24 cellular contexts compared by ENCODE assay signal in genomic region chr18:52569492-52569891, GRCh38.
"Had no signal": no experiment of that assay in that cellular context is flagged by ENCODE, and none has a peak within 500 bp of the region (broad histone marks: within the 10 kb centered on the region; RNA-seq: fewer than 3 reads in every experiment).

No MANE protein-coding gene starts in this region.

- H3K9me3 ChIP-seq: mucosa of descending colon, pancreas, psoas muscle, tibial artery had no signal

- H3K27me3 ChIP-seq: pancreas, tibial artery had no signal

- H3K9me3 Mint-ChIP-seq: activated naive CD8-positive, alpha-beta T cell treated with anti-CD3 and anti-CD28 coated beads for 36 hours; nephron progenitor cell; T-cell had no signal

- H3K27ac Mint-ChIP-seq: activated naive CD8-positive, alpha-beta T cell treated with anti-CD3 and anti-CD28 coated beads for 36 hours; brain; memory B cell; nephron progenitor cell; T-cell; T-helper 2 cell treated with Interferon-gamma antibody and Interleukin-4, amounts not matched to agents 5 μg/mL and 100 μg/mL, for 36 hours had no signal

- ATAC-seq: mucosa of descending colon; pancreas; psoas muscle; right cardiac atrium; stimulated activated naive CD8-positive, alpha-beta T cell treated with anti-CD3 and anti-CD28 coated beads, Interleukin-15, Interleukin-2, amounts not matched to agents 100 U/mL and 50 U/mL, for 24 hours; T-cell had no signal

- FAIRE-seq: frontal cortex, islet of Langerhans, pancreas had no signal

- H3K4me3 ChIP-seq: mucosa of descending colon, pancreas, psoas muscle, tibial artery had no signal

- H3K4me1 Mint-ChIP-seq: activated naive CD8-positive, alpha-beta T cell treated with anti-CD3 and anti-CD28 coated beads for 36 hours; memory B cell; nephron progenitor cell; T-cell had no signal

- DNase-seq: activated CD4-positive, alpha-beta T cell treated with anti-CD3 and anti-CD28 coated beads, Interleukin-2, amount 50 U/mL, for 4 hours; activated CD8-positive, alpha-beta memory T cell treated with anti-CD3 and anti-CD28 coated beads, Interleukin-2, amount 50 U/mL, for 48 hours; activated naive CD4-positive, alpha-beta T cell treated with Interleukin-2 at 50 U/mL for 16 hours; activated naive CD8-positive, alpha-beta T cell treated with anti-CD3 and anti-CD28 coated beads for 36 hours; activated T-cell treated with anti-CD3 and anti-CD28 coated beads, Interleukin-2, amount 50 U/mL, for 48 hours; amygdala; caudate nucleus; effector memory CD4-positive, alpha-beta T cell; glutamatergic neuron; mucosa of descending colon; nephron progenitor cell; pancreas; psoas muscle; right cardiac atrium; stimulated activated CD4-positive, alpha-beta T cell treated with anti-CD3 and anti-CD28 coated beads, Interleukin-12 subunit alpha, Interleukin-12 subunit beta, amount 100 ng/mL, for 4 hours; stimulated activated CD4-positive, alpha-beta T cell treated with anti-CD3 and anti-CD28 coated beads, Interleukin-4, amount 100 ng/mL, for 4 hours; stimulated activated naive CD8-positive, alpha-beta T cell treated with anti-CD3 and anti-CD28 coated beads, Interleukin-15, Interleukin-2, amounts not matched to agents 100 U/mL and 50 U/mL, for 24 hours; T-cell; tibial artery had no signal

- H3K27ac ChIP-seq: pancreas, psoas muscle, tibial artery had no signal

- H3K36me3 ChIP-seq: pancreas, tibial artery had no signal

- H3K36me3 Mint-ChIP-seq: activated naive CD8-positive, alpha-beta T cell treated with anti-CD3 and anti-CD28 coated beads for 36 hours; brain; memory B cell; T-cell had no signal

- H3K4me1 ChIP-seq: pancreas, psoas muscle, tibial artery had no signal

- H3K4me3 Mint-ChIP-seq: activated naive CD8-positive, alpha-beta T cell treated with anti-CD3 and anti-CD28 coated beads for 36 hours; brain; memory B cell; nephron progenitor cell; T-cell; T-helper 2 cell treated with Interferon-gamma antibody and Interleukin-4, amounts not matched to agents 5 μg/mL and 100 μg/mL, for 36 hours had no signal

- H3K27me3 Mint-ChIP-seq: activated naive CD8-positive, alpha-beta T cell treated with anti-CD3 and anti-CD28 coated beads for 36 hours; brain; memory B cell; T-cell had no signal
